16 cellular contexts compared by ENCODE assay signal in genomic region chr10:21500578-21500910, GRCh38. TPM values are rescaled to one million over a fixed set of nuclear protein-coding genes. Genes with fewer than 3 reads are reported as not detected.
A peak's percentile ranks its signal among the peaks of the same experiment; 100 is the strongest.
DNase-seq lines count a peak whose midpoint lies in the region; ATAC-seq, FAIRE-seq and TF ChIP-seq lines count a peak whose summit lies in the region.
"Had no signal": no experiment of that assay in that cellular context is flagged by ENCODE, and none has a peak within 500 bp of the region (broad histone marks: within the 10 kb centered on the region; RNA-seq: fewer than 3 reads in every experiment).

No MANE protein-coding gene starts in this region.

- H3K4me1 ChIP-seq in HUES6 (ENCODE audit: control insufficient read depth, insufficient read depth, low read length) (peaks cover 54% of the 10 kb centered on the region), ectodermal cell (ENCODE audit: control insufficient read depth, insufficient read depth, low read length) (peaks cover 59% of the 10 kb centered on the region), mesodermal cell (ENCODE audit: control insufficient read depth, insufficient read depth, low read length, poor library complexity, severe bottlenecking) (peaks cover 47% of the 10 kb centered on the region)
- H3K4me1 ChIP-seq: foreskin keratinocyte had no signal

- FAIRE-seq in H54 (lab: Jason Lieb, UNC): no peak

- no peaks in the 10 kb centered on the region for H3K36me3 ChIP-seq in HUES6 (ENCODE audit: control insufficient read depth, insufficient read depth, low read length)
- no peaks in the 10 kb centered on the region for H3K36me3 ChIP-seq in ectodermal cell (ENCODE audit: control insufficient read depth, insufficient read depth, low read length)
- no peaks in the 10 kb centered on the region for H3K36me3 ChIP-seq in mesodermal cell (ENCODE audit: control insufficient read depth, insufficient read depth, low read length)

- H3K27me3 ChIP-seq in HUES6 (ENCODE audit: control insufficient read depth, insufficient read depth, low read length) (peaks cover 52% of the 10 kb centered on the region), ectodermal cell (ENCODE audit: control insufficient read depth, insufficient read depth, low read length, poor library complexity, severe bottlenecking) (peaks cover 3% of the 10 kb centered on the region)

- 7% methylated on average over 14 of the region's 14 CpGs for WGBS in ectodermal cell, 2 experiments
- 11 to 20% methylated on average over 11 of the region's 14 CpGs for WGBS in mesodermal cell (ENCODE audit: insufficient coverage in 2 of 2), 2 experiments

- no peaks in the 10 kb centered on the region for H3K9me3 Mint-ChIP-seq in stimulated activated naive B cell treated with anti-CD40 and anti-IgM and Interleukin-4, amounts not matched to agents 10 μg/mL and 1 μg/mL and 100 μg/mL, for 72 hours
- H3K9me3 Mint-ChIP-seq: activated naive CD8-positive, alpha-beta T cell treated with anti-CD3 and anti-CD28 coated beads, Interleukin-2, amount 50 U/mL, for 24 hours had no signal

- peak; percentile 35 to 45 for ATAC-seq in stimulated activated naive B cell treated with anti-CD40 and anti-IgM and Interleukin-4, amounts not matched to agents 10 μg/mL and 1 μg/mL and 100 μg/mL, for 72 hours (replicated peaks)
- ATAC-seq in HG03025 (IDR thresholded peaks at IDR 0.05; ENCODE audit: low FRiP score, unreplicated experiment): no peak
- ATAC-seq in HG02981 (IDR thresholded peaks at IDR 0.05; ENCODE audit: unreplicated experiment): no peak
- ATAC-seq: activated naive CD8-positive, alpha-beta T cell treated with anti-CD3 and anti-CD28 coated beads, Interleukin-2, amount 50 U/mL, for 24 hours; foreskin keratinocyte; stimulated activated naive CD8-positive, alpha-beta T cell treated with anti-CD3 and anti-CD28 coated beads, Interleukin-15, Interleukin-2, amounts not matched to agents 100 U/mL and 50 U/mL, for 24 hours had no signal

- peaks cover 11 to 29% of the 10 kb centered on the region in 2 donors for H3K4me1 Mint-ChIP-seq in stimulated activated naive B cell treated with anti-CD40 and anti-IgM and Interleukin-4, amounts not matched to agents 10 μg/mL and 1 μg/mL and 100 μg/mL, for 72 hours

- H3K4me3 ChIP-seq in HUES6 (ENCODE audit: low read depth, low read length) (peak overlapping the region; percentile 70), ectodermal cell (ENCODE audit: insufficient read depth, low read depth, low read length) (peak overlapping the region; percentile 45), mesodermal cell (ENCODE audit: extremely low read depth, insufficient read depth, low read length, poor library complexity, severe bottlenecking) (peak overlapping the region; percentile 33)
- H3K4me3 ChIP-seq: lung had no signal

- H3K9me3 ChIP-seq in HUES6 (ENCODE audit: control insufficient read depth, insufficient read depth, low read depth, low read length) (no peaks in the 10 kb centered on the region), ectodermal cell (ENCODE audit: control insufficient read depth, low read length) (no peaks in the 10 kb centered on the region), mesodermal cell (ENCODE audit: control insufficient read depth, low read length) (no peaks in the 10 kb centered on the region)

- TF ChIP-seq POLR2A in H54 (IDR thresholded peaks at IDR 0.05; ENCODE audit: low read depth, low read length): no peak

- H3K27ac ChIP-seq in HUES6 (ENCODE audit: low read depth, low read length): peak overlapping the region; percentile 27; the same call in 1 of the 2 replicates
- H3K27ac ChIP-seq in ectodermal cell (ENCODE audit: insufficient read depth, low read depth, low read length, poor library complexity, severe bottlenecking): peak overlapping the region; percentile 80
- peak overlapping the region; percentile 57 for H3K27ac ChIP-seq in mesodermal cell (ENCODE audit: low read depth, low read length, severe bottlenecking)
- H3K27ac ChIP-seq: foreskin keratinocyte, VCaP had no signal

- no peaks in the 10 kb centered on the region for H3K36me3 Mint-ChIP-seq in stimulated activated naive B cell treated with anti-CD40 and anti-IgM and Interleukin-4, amounts not matched to agents 10 μg/mL and 1 μg/mL and 100 μg/mL, for 72 hours

- no peak for DNase-seq in stimulated activated naive B cell treated with anti-CD40 and anti-IgM and Interleukin-4, amounts not matched to agents 10 μg/mL and 1 μg/mL and 100 μg/mL, for 72 hours
- DNase-seq in H54 (ENCODE audit: insufficient read length, low spot score): no peak
- DNase-seq in inferior parietal cortex (ENCODE audit: extremely low spot score): no peak
- DNase-seq: foreskin keratinocyte, NCI-H1417, NCI-H524 treated with DMSO at 0.1 percent for 48 hours, SHP77 had no signal

- H3K4me3 Mint-ChIP-seq in stimulated activated naive B cell treated with anti-CD40 and anti-IgM and Interleukin-4, amounts not matched to agents 10 μg/mL and 1 μg/mL and 100 μg/mL, for 72 hours: peak overlapping the region; percentile 69 to 75

- no peak overlapping the region for H3K27ac Mint-ChIP-seq in stimulated activated naive B cell treated with anti-CD40 and anti-IgM and Interleukin-4, amounts not matched to agents 10 μg/mL and 1 μg/mL and 100 μg/mL, for 72 hours
- H3K27ac Mint-ChIP-seq: activated naive CD8-positive, alpha-beta T cell treated with anti-CD3 and anti-CD28 coated beads, Interleukin-2, amount 50 U/mL, for 24 hours had no signal

- H3K9ac ChIP-seq in HUES6 (ENCODE audit: low read length): peak overlapping the region; percentile 74

- peaks cover 44 to 56% of the 10 kb centered on the region in 2 donors for H3K27me3 Mint-ChIP-seq in stimulated activated naive B cell treated with anti-CD40 and anti-IgM and Interleukin-4, amounts not matched to agents 10 μg/mL and 1 μg/mL and 100 μg/mL, for 72 hours

RNA-seq across cellular contexts. Expression of gene SKIDA1, which starts 24.9 kb away (rescaled TPM):
- polyA plus RNA-seq in ectodermal cell (2013, experiment 1 of 4): 126 TPM
- polyA plus RNA-seq in ectodermal cell (2013, experiment 2 of 4): 107 TPM
- 98.2 TPM for polyA plus RNA-seq in ectodermal cell (2013, experiment 3 of 4)
- 116 TPM for polyA plus RNA-seq in ectodermal cell (2013, experiment 4 of 4)
- 11.4 TPM for polyA plus RNA-seq in mesodermal cell (2013, experiment 1 of 2)
- polyA plus RNA-seq in mesodermal cell (2013, experiment 2 of 2): 10.3 TPM

RNA-seq across cellular contexts. Expression of gene MLLT10, which starts 33.5 kb away (rescaled TPM):
- 56.5 TPM for polyA plus RNA-seq in ectodermal cell (2013, experiment 1 of 4)
- polyA plus RNA-seq in ectodermal cell (2013, experiment 2 of 4): 63.5 TPM
- polyA plus RNA-seq in ectodermal cell (2013, experiment 3 of 4): 51.2 TPM
- 51.5 TPM for polyA plus RNA-seq in ectodermal cell (2013, experiment 4 of 4)
- 45.1 TPM for polyA plus RNA-seq in mesodermal cell (2013, experiment 1 of 2)
- 40.1 TPM for polyA plus RNA-seq in mesodermal cell (2013, experiment 2 of 2)

Comparison
In these comparisons a context has a peak if more than half of its experiments do, and no peak if none do; other contexts are left out.
1. H3K27ac ChIP-seq: peak in every context shown above with its lines; median percentile 80 in ectodermal cell; 57 in mesodermal cell; 27 in HUES6.
2. ATAC-seq: peak in stimulated activated naive B cell treated with anti-CD40 and anti-IgM and Interleukin-4, amounts not matched to agents 10 μg/mL and 1 μg/mL and 100 μg/mL, for 72 hours (2 of 2); none in HG03025 (single experiment) and HG02981 (single experiment).
3. Peak in every context shown above with its lines, with median percentiles within 50 percentile points of each other: H3K4me3 ChIP-seq.